33 cellular contexts compared by ENCODE assay signal in genomic region chr1:929712-930632, GRCh38. TPM values are rescaled to one million over a fixed set of nuclear protein-coding genes. Genes with fewer than 3 reads are reported as not detected.
"Had no signal": no experiment of that assay in that cellular context is flagged by ENCODE, and none has a peak within 500 bp of the region (broad histone marks: within the 10 kb centered on the region; RNA-seq: fewer than 3 reads in every experiment).

No MANE protein-coding gene starts in this region.

- H3K27ac ChIP-seq: brain microvascular endothelial cell, coronary artery, dorsolateral prefrontal cortex had no signal

- H3K36me3 ChIP-seq: brain microvascular endothelial cell had no signal

- ATAC-seq: activated CD4-positive, CD25-positive, alpha-beta regulatory T cell treated with anti-CD3 and anti-CD28 coated beads, Interleukin-2, amount 50 U/mL, for 24 hours; activated CD8-positive, alpha-beta T cell treated with anti-CD3 and anti-CD28 coated beads for 36 hours; activated T-cell treated with anti-CD3 and anti-CD28 coated beads, Interleukin-2, amount 50 U/mL, for 4 hours; activated T-helper 17 cell treated with anti-CD3 and anti-CD28 coated beads, Interleukin-2, amount 50 U/mL, for 72 hours; esophagus mucosa had no signal

- H3K4me3 ChIP-seq: coronary artery, dorsolateral prefrontal cortex had no signal

- H3K36me3 Mint-ChIP-seq: activated naive CD8-positive, alpha-beta T cell had no signal

- DNase-seq: activated B cell treated with CpG ODN at 0.5 μM for 24 hours; activated CD4-positive, alpha-beta T cell treated with anti-CD3 and anti-CD28 coated beads for 48 hours; activated CD4-positive, alpha-beta T cell treated with anti-CD3 and anti-CD28 coated beads, Interleukin-2, amount 50 U/mL, for 1 hour; activated CD4-positive, alpha-beta T cell treated with anti-CD3 and anti-CD28 coated beads, Interleukin-2, amount 50 U/mL, for 48 hours; activated CD8-positive, alpha-beta memory T cell treated with anti-CD3 and anti-CD28 coated beads for 24 hours; activated CD8-positive, alpha-beta T cell treated with anti-CD3 and anti-CD28 coated beads for 36 hours; activated effector memory CD4-positive, alpha-beta T cell treated with Interleukin-2 at 50 U/mL for 16 hours; activated gamma-delta T cell treated with Interleukin-2 at 50 U/mL for 16 hours; activated naive CD4-positive, alpha-beta T cell treated with anti-CD3 and anti-CD28 coated beads, Interleukin-2, amount 50 U/mL, for 16 hours; activated naive CD4-positive, alpha-beta T cell treated with Interleukin-2 at 50 U/mL for 16 hours; activated T-cell treated with anti-CD3 and anti-CD28 coated beads, Interleukin-2, amount 50 U/mL, for 4 hours; amniotic stem cell; anterior cingulate cortex; brain microvascular endothelial cell; dorsolateral prefrontal cortex; effector memory CD4-positive, alpha-beta T cell; endodermal cell; foreskin fibroblast; head of caudate nucleus; T-helper 2 cell had no signal

- H3K4me1 Mint-ChIP-seq: activated T-helper 17 cell treated with anti-CD3 and anti-CD28 coated beads, Interleukin-2, amount 50 U/mL, for 72 hours had no signal

- FAIRE-seq: astrocyte, bronchial epithelial cell, frontal cortex had no signal

- H3K9me3 Mint-ChIP-seq: activated B cell treated with CpG ODN at 0.5 μM for 24 hours; activated CD8-positive, alpha-beta T cell treated with anti-CD3 and anti-CD28 coated beads for 36 hours; activated T-cell treated with anti-CD3 and anti-CD28 coated beads, Interleukin-2, amount 50 U/mL, for 4 hours; activated T-helper 17 cell treated with anti-CD3 and anti-CD28 coated beads, Interleukin-2, amount 50 U/mL, for 72 hours; central memory CD8-positive, alpha-beta T cell; dendritic cell treated with granulocyte-macrophage colony-stimulating factor and Interleukin-4, amounts not matched to agents 40 ng/mL and 50 ng/mL, for 4 days; endodermal cell had no signal

- H3K27ac Mint-ChIP-seq: activated B cell treated with CpG ODN at 0.5 μM for 24 hours; activated CD8-positive, alpha-beta T cell treated with anti-CD3 and anti-CD28 coated beads for 36 hours; activated naive CD8-positive, alpha-beta T cell; activated T-helper 17 cell treated with anti-CD3 and anti-CD28 coated beads, Interleukin-2, amount 50 U/mL, for 72 hours; dendritic cell treated with granulocyte-macrophage colony-stimulating factor and Interleukin-4, amounts not matched to agents 40 ng/mL and 50 ng/mL, for 4 days; endodermal cell had no signal

- H3K4me3 Mint-ChIP-seq: activated B cell treated with CpG ODN at 0.5 μM for 24 hours; activated CD8-positive, alpha-beta T cell treated with anti-CD3 and anti-CD28 coated beads for 36 hours; activated naive CD8-positive, alpha-beta T cell; activated T-cell treated with anti-CD3 and anti-CD28 coated beads, Interleukin-2, amount 50 U/mL, for 4 hours; activated T-helper 17 cell treated with anti-CD3 and anti-CD28 coated beads, Interleukin-2, amount 50 U/mL, for 72 hours; central memory CD8-positive, alpha-beta T cell; dendritic cell treated with granulocyte-macrophage colony-stimulating factor and Interleukin-4, amounts not matched to agents 40 ng/mL and 50 ng/mL, for 4 days; endodermal cell had no signal

RNA-seq across cellular contexts. Expression of gene SAMD11, which starts 6.2 kb away (rescaled TPM):
- total RNA-seq: activated B cell treated with CpG ODN at 0.5 μM for 24 hours; activated CD8-positive, alpha-beta T cell treated with anti-CD3 and anti-CD28 coated beads for 36 hours; activated T-cell treated with anti-CD3 and anti-CD28 coated beads, Interleukin-2, amount 50 U/mL, for 4 hours; activated T-helper 17 cell treated with anti-CD3 and anti-CD28 coated beads, Interleukin-2, amount 50 U/mL, for 72 hours had no signal

RNA-seq across cellular contexts. Expression of gene PLEKHN1, which starts 36.3 kb away (rescaled TPM):
- total RNA-seq: cardiac septum, cerebellum, frontal cortex had no signal

RNA-seq across cellular contexts. Expression of gene PERM1, which starts 51.9 kb away (rescaled TPM):
- total RNA-seq: activated B cell treated with CpG ODN at 0.5 μM for 24 hours; activated CD8-positive, alpha-beta T cell treated with anti-CD3 and anti-CD28 coated beads for 36 hours; activated T-cell treated with anti-CD3 and anti-CD28 coated beads, Interleukin-2, amount 50 U/mL, for 4 hours; activated T-helper 17 cell treated with anti-CD3 and anti-CD28 coated beads, Interleukin-2, amount 50 U/mL, for 72 hours; bronchial epithelial cell; endodermal cell; epithelial cell of proximal tubule; esophagus mucosa; frontal cortex had no signal
